In the genomic region with DNA sequence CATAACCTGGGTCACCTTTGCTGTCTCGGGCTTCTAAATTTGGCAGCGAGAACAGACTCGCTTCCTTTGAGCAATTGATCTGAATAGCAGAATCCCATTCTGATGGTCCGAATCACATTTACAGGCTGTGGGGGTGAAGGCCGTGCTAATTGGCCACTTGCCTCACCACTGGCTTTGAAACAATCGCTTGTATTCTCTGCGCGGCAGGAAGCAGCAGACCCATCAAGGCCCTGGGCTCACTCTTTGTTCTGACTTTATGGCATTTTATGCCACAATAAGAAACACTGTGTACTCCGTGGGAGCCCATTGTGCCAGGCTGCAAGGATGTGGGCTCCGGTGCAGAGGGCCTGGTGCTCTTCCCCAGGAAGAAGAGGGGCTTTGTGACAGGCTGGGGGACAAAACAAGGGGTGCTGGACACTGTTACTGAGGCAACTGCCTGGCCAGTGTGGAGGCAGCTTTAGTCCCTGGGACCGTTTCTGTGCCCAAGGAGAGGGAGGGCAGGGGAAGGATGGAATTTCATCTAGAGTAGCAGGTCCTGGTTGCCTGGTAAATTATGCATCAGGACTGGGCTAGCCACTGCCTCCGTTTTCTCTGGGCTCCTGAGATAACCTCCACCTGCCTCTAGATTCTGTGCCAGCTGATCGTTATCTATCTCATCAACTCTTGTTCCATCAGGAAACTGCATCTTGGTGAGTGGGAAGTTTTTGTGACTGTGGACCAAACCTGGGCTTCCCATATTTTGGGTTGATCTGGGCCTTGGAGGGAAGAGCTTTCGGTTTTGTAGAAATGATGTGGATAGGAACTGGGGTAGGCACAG, we compare ENCODE assay signal across 1 cellular context.
TF ChIP-seq lines count a peak whose summit lies in the region.

No MANE protein-coding gene starts in this region.

TF ChIP-seq in H1, 55 proteins besides CTCF, POLR2A, EP300 and RAD21:
- 0 out of 2 replicates have a peak, but pooled peaks have one; percentile 40 for TF ChIP-seq POU5F1 (IDR thresholded peaks at IDR 0.05; ENCODE audit: low read depth, low read length)
- TF ChIP-seq POLR2AphosphoS5 (IDR thresholded peaks at IDR 0.05; ENCODE audit: low read depth, low read length) = 0 out of 2 replicates have a peak, but pooled peaks have one; percentile 51
- TF ChIP-seq CREB1 (IDR thresholded peaks at IDR 0.05) = peak; percentile 23; the same call in 1 of the 2 replicates
- TF ChIP-seq SP1 (IDR thresholded peaks at IDR 0.05; ENCODE audit: low read depth, low read length) = peak; percentile 67
- peak; percentile 89 to 91; a peak in 1 of 4 replicates for TF ChIP-seq HDAC2 (IDR thresholded peaks at IDR 0.05; ENCODE audit: borderline replicate concordance in 1 of 2, low read depth in 2 of 2, low read length in 2 of 2)
- no peak for TF ChIP-seq RXRA (IDR thresholded peaks at IDR 0.05; ENCODE audit: insufficient read depth, low read depth, low read length)
- no peak for TF ChIP-seq JUND (IDR thresholded peaks at IDR 0.05; ENCODE audit: low read length)
- TF ChIP-seq SP4 (IDR thresholded peaks at IDR 0.05; ENCODE audit: low read length) = 0 out of 2 replicates have a peak, but pooled peaks have one; percentile 35
- TF ChIP-seq KDM4A (IDR thresholded peaks at IDR 0.05; ENCODE audit: low read depth, low read length, severe bottlenecking) = peak; percentile 2
- TF ChIP-seq, protein P1, sequence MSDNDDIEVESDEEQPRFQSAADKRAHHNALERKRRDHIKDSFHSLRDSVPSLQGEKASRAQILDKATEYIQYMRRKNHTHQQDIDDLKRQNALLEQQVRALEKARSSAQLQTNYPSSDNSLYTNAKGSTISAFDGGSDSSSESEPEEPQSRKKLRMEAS (IDR thresholded peaks at IDR 0.05) = peak; percentile 39
- TF ChIP-seq BCL11A (IDR thresholded peaks at IDR 0.05; ENCODE audit: low read depth in 2 of 2, low read length in 2 of 2) = peak in 1 of 2 experiments; percentile 0
- TF ChIP-seq YY1 (IDR thresholded peaks at IDR 0.05; ENCODE audit: low read depth, low read length) = 0 out of 2 replicates have a peak, but pooled peaks have one; percentile 12
- no peak for TF ChIP-seq SIRT6 (IDR thresholded peaks at IDR 0.05; ENCODE audit: low read length)
- TF ChIP-seq MAFK (IDR thresholded peaks at IDR 0.05; ENCODE audit: low read depth, low read length) = no peak
- TF ChIP-seq NANOG (IDR thresholded peaks at IDR 0.05; ENCODE audit: insufficient read depth, low read depth, low read length, poor library complexity, severe bottlenecking) = peak; percentile 99
- TF ChIP-seq CTBP2 (IDR thresholded peaks at IDR 0.05; ENCODE audit: borderline replicate concordance, insufficient read depth, insufficient read length, low read length) = peak; percentile 90
